27 cellular contexts compared by ENCODE assay signal in genomic region chr12:68510394-68510793, GRCh38.
"Had no signal": no experiment of that assay in that cellular context is flagged by ENCODE, and none has a peak within 500 bp of the region (broad histone marks: within the 10 kb centered on the region; RNA-seq: fewer than 3 reads in every experiment).

No MANE protein-coding gene starts in this region.

- H3K27me3 ChIP-seq: gastroesophageal sphincter, right lobe of liver, tibial artery, upper lobe of left lung, vagina had no signal

- H3K27ac ChIP-seq: coronary artery, gastroesophageal sphincter, left ventricle myocardium inferior, lower lobe of right lung, parathyroid adenoma, prostate gland, right lobe of liver, tibial artery, upper lobe of left lung, vagina had no signal

- H3K4me3 ChIP-seq: coronary artery, gastroesophageal sphincter, left ventricle myocardium inferior, lower lobe of right lung, prostate gland, right lobe of liver, tibial artery, upper lobe of left lung, vagina had no signal

- H3K27me3 Mint-ChIP-seq: naive B cell; stimulated activated memory B cell treated with anti-CD40 and anti-IgM and Interleukin-4, amounts not matched to agents 10 μg/mL and 1 μg/mL and 100 μg/mL, for 72 hours; stimulated activated naive CD8-positive, alpha-beta T cell treated with anti-CD3 and anti-CD28 coated beads, Interleukin-15, Interleukin-2, amounts not matched to agents 100 ng/mL and 50 ng/mL, for 24 hours had no signal

- H3K27ac Mint-ChIP-seq: endodermal cell; naive B cell; nephron; stimulated activated memory B cell treated with anti-CD40 and anti-IgM and Interleukin-4, amounts not matched to agents 10 μg/mL and 1 μg/mL and 100 μg/mL, for 72 hours; stimulated activated naive CD8-positive, alpha-beta T cell treated with anti-CD3 and anti-CD28 coated beads, Interleukin-15, Interleukin-2, amounts not matched to agents 100 ng/mL and 50 ng/mL, for 24 hours had no signal

- H3K9me3 ChIP-seq: gastroesophageal sphincter, left ventricle myocardium inferior, lower lobe of right lung, prostate gland, right lobe of liver, tibial artery, upper lobe of left lung, vagina had no signal

- H3K4me1 ChIP-seq: gastroesophageal sphincter, left ventricle myocardium inferior, lower lobe of right lung, prostate gland, right lobe of liver, tibial artery, upper lobe of left lung, vagina had no signal

- H3K4me1 Mint-ChIP-seq: endodermal cell, immature natural killer cell, nephron had no signal

- H3K36me3 Mint-ChIP-seq: immature natural killer cell; naive B cell; stimulated activated memory B cell treated with anti-CD40 and anti-IgM and Interleukin-4, amounts not matched to agents 10 μg/mL and 1 μg/mL and 100 μg/mL, for 72 hours had no signal

- H3K9me3 Mint-ChIP-seq: endodermal cell; stimulated activated memory B cell treated with anti-CD40 and anti-IgM and Interleukin-4, amounts not matched to agents 10 μg/mL and 1 μg/mL and 100 μg/mL, for 72 hours had no signal

- DNase-seq: effector CD4-positive, alpha-beta T cell; endodermal cell; glutamatergic neuron; immature natural killer cell; kidney; left cardiac atrium; left ventricle myocardium inferior; lower lobe of right lung; mesenchymal stem cell; naive B cell; occipital lobe; retina; right lobe of liver; stimulated activated CD4-positive, alpha-beta T cell treated with anti-CD3 and anti-CD28 coated beads, Interleukin-15, amount 100 ng/mL, for 24 hours; stimulated activated CD4-positive, alpha-beta T cell treated with anti-CD3 and anti-CD28 coated beads, Interleukin-1b, Interleukin-23, amount 100 ng/mL, for 48 hours; stimulated activated CD4-positive, alpha-beta T cell treated with anti-CD3 and anti-CD28 coated beads, Interleukin-4, amount 100 ng/mL, for 24 hours; tibial artery; upper lobe of left lung had no signal

- H3K4me3 Mint-ChIP-seq: endodermal cell; immature natural killer cell; naive B cell; nephron; stimulated activated memory B cell treated with anti-CD40 and anti-IgM and Interleukin-4, amounts not matched to agents 10 μg/mL and 1 μg/mL and 100 μg/mL, for 72 hours; stimulated activated naive CD8-positive, alpha-beta T cell treated with anti-CD3 and anti-CD28 coated beads, Interleukin-15, Interleukin-2, amounts not matched to agents 100 ng/mL and 50 ng/mL, for 24 hours had no signal

- H3K36me3 ChIP-seq: gastroesophageal sphincter, left ventricle myocardium inferior, lower lobe of right lung, prostate gland, right lobe of liver, tibial artery, upper lobe of left lung, vagina had no signal

- ATAC-seq: esophagus mucosa; gastroesophageal sphincter; left cardiac atrium; lower lobe of right lung; right lobe of liver; stimulated activated memory B cell treated with anti-CD40 and anti-IgM and Interleukin-4, amounts not matched to agents 10 μg/mL and 1 μg/mL and 100 μg/mL, for 72 hours had no signal
